Comparison of ENCODE assay signal across 14 cellular contexts in the genomic region with DNA sequence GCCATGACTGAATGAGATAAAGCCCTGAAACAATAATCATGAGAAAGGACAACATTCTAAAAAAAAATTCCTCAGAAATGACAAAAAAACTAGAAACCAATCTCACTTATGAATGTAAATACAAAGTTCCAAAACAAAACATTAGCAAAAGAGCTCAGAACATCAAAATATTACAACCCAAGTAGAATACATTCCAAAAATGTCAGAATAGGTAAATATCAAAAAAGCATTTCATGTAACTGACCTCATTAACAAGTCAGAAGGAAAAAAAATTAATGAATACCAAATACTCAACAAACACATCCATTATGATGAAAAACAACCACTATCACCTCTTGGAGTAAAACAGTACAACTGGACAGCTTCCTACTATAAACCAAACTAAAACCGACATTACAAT.
DNase-seq lines count a peak whose midpoint lies in the region; ATAC-seq and TF ChIP-seq lines count a peak whose summit lies in the region.
"Had no signal": no experiment of that assay in that cellular context is flagged by ENCODE, and none has a peak within 500 bp of the region (broad histone marks: within the 10 kb centered on the region; RNA-seq: fewer than 3 reads in every experiment).

No MANE protein-coding gene starts in this region.

- ATAC-seq in CD4-positive, alpha-beta T cell (ENCODE audit: poor library complexity), result no peak
- ATAC-seq in GM19452 (IDR thresholded peaks at IDR 0.05; ENCODE audit: unreplicated experiment) (no peak), HG02588 (IDR thresholded peaks at IDR 0.05; ENCODE audit: unreplicated experiment) (no peak)
- ATAC-seq: A549, GM12878, GM23338, HepG2 had no signal

- DNase-seq in CD4-positive, alpha-beta T cell, result no peak
- DNase-seq in cerebellar nuclear complex (lab: John Stamatoyannopoulos, UW), result peak; percentile 25 to 68
- no peak for DNase-seq in osteocyte (ENCODE audit: extremely low spot score, unreplicated experiment)
- DNase-seq in hypothalamus (lab: John Stamatoyannopoulos, UW), result no peak
- DNase-seq: BE2C, DMS53, H7 had no signal

- no peaks in the 10 kb centered on the region for H3K27me3 ChIP-seq in CD4-positive, alpha-beta T cell (ENCODE audit: control insufficient read depth, insufficient read depth, low read length)
- H3K27me3 ChIP-seq: BE2C had no signal

- H3K36me3 Mint-ChIP-seq in CD4-positive, alpha-beta T cell (ENCODE audit: low read depth), result no peaks in the 10 kb centered on the region
- no peaks in the 10 kb centered on the region for H3K36me3 Mint-ChIP-seq in osteocyte (ENCODE audit: unreplicated experiment)

- H3K27me3 Mint-ChIP-seq in CD4-positive, alpha-beta T cell, result no peaks in the 10 kb centered on the region
- H3K27me3 Mint-ChIP-seq in osteocyte (ENCODE audit: unreplicated experiment), result no peaks in the 10 kb centered on the region

- intact Hi-C loops in CD4-positive, alpha-beta T cell (cut with DNase I, micrococcal nuclease), result no loop called here

- no peaks in the 10 kb centered on the region for H3K9me3 Mint-ChIP-seq in CD4-positive, alpha-beta T cell
- H3K9me3 Mint-ChIP-seq in osteocyte (ENCODE audit: unreplicated experiment), result no peaks in the 10 kb centered on the region
- H3K9me3 Mint-ChIP-seq: GM23338 had no signal

- no peak overlapping the region for H3K27ac ChIP-seq in CD4-positive, alpha-beta T cell (ENCODE audit: low read depth, low read length)
- H3K27ac ChIP-seq in HEK293 (ENCODE audit: extremely low read depth, low read depth, low read length), result no peak overlapping the region
- H3K27ac ChIP-seq: A549 had no signal

- peak overlapping the region; percentile 19 for H3K27ac Mint-ChIP-seq in CD4-positive, alpha-beta T cell
- H3K27ac Mint-ChIP-seq in osteocyte (ENCODE audit: unreplicated experiment), result peak overlapping the region; percentile 27
- H3K27ac Mint-ChIP-seq: GM23338 had no signal

- H3K4me1 ChIP-seq in HEK293 (ENCODE audit: control insufficient read depth, insufficient read depth, low read length), result peaks cover 14% of the 10 kb centered on the region

- CTCF ChIA-PET in CD4-positive, alpha-beta T cell (lab: Charles Lee), result no interaction called here
- CTCF ChIA-PET in HEK293 (lab: Yijun Ruan, JAX), result interaction anchor here (0.6 to 1.3 kb wide), 3 partner anchors 19 to 874 kb away, joined by 3 to 4 read pairs (median 3); no protein-coding TSS in a partner anchor

- no peaks in the 10 kb centered on the region for H3K9me3 ChIP-seq in CD4-positive, alpha-beta T cell (ENCODE audit: control insufficient read depth, low read length)
- no peaks in the 10 kb centered on the region for H3K9me3 ChIP-seq in HEK293 (ENCODE audit: control insufficient read depth, insufficient read depth, low read depth, low read length)
- H3K9me3 ChIP-seq: A549, BE2C had no signal

- H3K4me3 Mint-ChIP-seq in CD4-positive, alpha-beta T cell, result no peak overlapping the region
- H3K4me3 Mint-ChIP-seq in osteocyte (ENCODE audit: unreplicated experiment), result no peak overlapping the region
- H3K4me3 Mint-ChIP-seq: GM23338 had no signal

- peaks cover 87% of the 10 kb centered on the region for H3K4me1 Mint-ChIP-seq in CD4-positive, alpha-beta T cell (ENCODE audit: low read depth)
- peaks cover 76% of the 10 kb centered on the region for H3K4me1 Mint-ChIP-seq in osteocyte (ENCODE audit: unreplicated experiment)

- POLR2A ChIA-PET in CD4-positive, alpha-beta T cell (lab: Charles Lee), result no interaction called here
- POLR2A ChIA-PET in HEK293 (lab: Yijun Ruan, JAX), result no interaction called here

- H3K36me3 ChIP-seq in HEK293 (ENCODE audit: control insufficient read depth in 2 of 2, insufficient read depth in 1 of 2, low read length in 2 of 2), result no peaks in the 10 kb centered on the region
- H3K36me3 ChIP-seq: BE2C had no signal

- no peak for TF ChIP-seq CTCF in CD4-positive, alpha-beta T cell (IDR thresholded peaks at IDR 0.05)
- TF ChIP-seq CTCF in HEK293 (tag by site-specific recombination; IDR thresholded peaks at IDR 0.05) (no peak), osteocyte (IDR thresholded peaks at IDR 0.05) (no peak)

- no peak overlapping the region for H3K4me3 ChIP-seq in HEK293 (ENCODE audit: low read depth, low read length)
- H3K4me3 ChIP-seq: A549, GM12878, GM23338 had no signal

TF ChIP-seq in HEK293, 187 proteins besides CTCF, POLR2A, EP300 and RAD21:
- TF ChIP-seq, protein P1, sequence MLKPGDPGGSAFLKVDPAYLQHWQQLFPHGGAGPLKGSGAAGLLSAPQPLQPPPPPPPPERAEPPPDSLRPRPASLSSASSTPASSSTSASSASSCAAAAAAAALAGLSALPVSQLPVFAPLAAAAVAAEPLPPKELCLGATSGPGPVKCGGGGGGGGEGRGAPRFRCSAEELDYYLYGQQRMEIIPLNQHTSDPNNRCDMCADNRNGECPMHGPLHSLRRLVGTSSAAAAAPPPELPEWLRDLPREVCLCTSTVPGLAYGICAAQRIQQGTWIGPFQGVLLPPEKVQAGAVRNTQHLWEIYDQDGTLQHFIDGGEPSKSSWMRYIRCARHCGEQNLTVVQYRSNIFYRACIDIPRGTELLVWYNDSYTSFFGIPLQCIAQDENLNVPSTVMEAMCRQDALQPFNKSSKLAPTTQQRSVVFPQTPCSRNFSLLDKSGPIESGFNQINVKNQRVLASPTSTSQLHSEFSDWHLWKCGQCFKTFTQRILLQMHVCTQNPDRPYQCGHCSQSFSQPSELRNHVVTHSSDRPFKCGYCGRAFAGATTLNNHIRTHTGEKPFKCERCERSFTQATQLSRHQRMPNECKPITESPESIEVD (tag by site-specific recombination; IDR thresholded peaks at IDR 0.05), result peak; percentile 42
- no peak for TF ChIP-seq ZNF560 (tag by site-specific recombination; IDR thresholded peaks at IDR 0.05; ENCODE audit: borderline replicate concordance)

Comparison
In these comparisons a context has a peak if more than half of its experiments do, and no peak if none do; other contexts are left out.
1. DNase-seq: peak in cerebellar nuclear complex (2 of 2); none in CD4-positive, alpha-beta T cell (0 of 10), osteocyte (single experiment) and hypothalamus (0 of 51).